In genomic region chr16:60204221-60204620, GRCh38 we compare ENCODE assay signal across 14 cellular contexts.
DNase-seq lines count a peak whose midpoint lies in the region; ATAC-seq and TF ChIP-seq lines count a peak whose summit lies in the region.
"Had no signal": no experiment of that assay in that cellular context is flagged by ENCODE, and none has a peak within 500 bp of the region (broad histone marks: within the 10 kb centered on the region; RNA-seq: fewer than 3 reads in every experiment).

No MANE protein-coding gene starts in this region.

- no peaks in the 10 kb centered on the region for H4K20me1 ChIP-seq in osteoblast (ENCODE audit: insufficient read depth, low read length)
- H4K20me1 ChIP-seq: BLaER1 had no signal

- no peaks in the 10 kb centered on the region for H3K4me1 ChIP-seq in osteoblast (ENCODE audit: insufficient read depth, low read length)

- no peak overlapping the region for H3K27ac ChIP-seq in osteoblast (ENCODE audit: low read depth, low read length)
- H3K27ac ChIP-seq: BLaER1 had no signal

- H3K27me3 ChIP-seq in osteoblast (ENCODE audit: insufficient read depth, low read length) = no peaks in the 10 kb centered on the region
- H3K27me3 ChIP-seq: BLaER1 had no signal

- H3K4me2 ChIP-seq in osteoblast (ENCODE audit: insufficient read depth, low read length) = no peak overlapping the region
- H3K4me2 ChIP-seq: BLaER1 had no signal

- no peak for ATAC-seq in HG03159 (IDR thresholded peaks at IDR 0.05; ENCODE audit: unreplicated experiment)

- H3K79me2 ChIP-seq in osteoblast (ENCODE audit: insufficient read depth, low read length) = no peaks in the 10 kb centered on the region

- TF ChIP-seq CTCF in epithelial cell of esophagus (IDR thresholded peaks at IDR 0.05; ENCODE audit: insufficient read depth, low read depth, low read length, missing control alignments) (no peak), osteoblast (IDR thresholded peaks at IDR 0.05; ENCODE audit: extremely low read depth, low read depth, low read length) (no peak)

- H3K4me3 ChIP-seq in epithelial cell of esophagus (ENCODE audit: low read length) (no peak overlapping the region), osteoblast (ENCODE audit: insufficient read depth, low read length) (no peak overlapping the region)
- H3K4me3 ChIP-seq: BLaER1 had no signal

- H3K9me3 ChIP-seq in osteoblast (ENCODE audit: low read depth, low read length) = no peaks in the 10 kb centered on the region
- H3K9me3 ChIP-seq: BLaER1 had no signal

- no peaks in the 10 kb centered on the region for H3K36me3 ChIP-seq in osteoblast (ENCODE audit: insufficient read depth, low read length)
- H3K36me3 ChIP-seq: BLaER1 had no signal

- DNase-seq in ELR (ENCODE audit: low read depth) = peak; percentile 56
- peak; percentile 28 for DNase-seq in RKO (ENCODE audit: low spot score)
- DNase-seq in epithelial cell of esophagus (ENCODE audit: low read depth) = peak; percentile 49
- peak; percentile 47 for DNase-seq in osteoblast (ENCODE audit: insufficient read length, low spot score, missing footprints)
- DNase-seq in COLO668 (lab: John Stamatoyannopoulos, UW; ENCODE audit: unreplicated experiment) = no peak
- DNase-seq in hippocampal formation (lab: John Stamatoyannopoulos, UW) = no peak
- no peak for DNase-seq in activated naive CD4-positive, alpha-beta T cell treated with anti-CD3 and anti-CD28 coated beads, Interleukin-2, amount 50 U/mL, for 16 hours
- DNase-seq: H9, NCI-H1048, NCI-H1694, NCI-H510A, SHP77 treated with DMSO at 0.1 percent for 48 hours had no signal

- H2AFZ ChIP-seq in osteoblast (ENCODE audit: low read length) = no peak overlapping the region

Comparison
In these comparisons a context has a peak if more than half of its experiments do, and no peak if none do; other contexts are left out.
1. DNase-seq: peak in ELR (single experiment), RKO (single experiment), epithelial cell of esophagus (single experiment) and osteoblast (single experiment); none in COLO668 (single experiment), hippocampal formation (0 of 2) and activated naive CD4-positive, alpha-beta T cell treated with anti-CD3 and anti-CD28 coated beads, Interleukin-2, amount 50 U/mL, for 16 hours (single experiment).